ENCODE assay signal across 7 cellular contexts in genomic region chr9:84667571-84668203, GRCh38. TPM values are rescaled to one million over a fixed set of nuclear protein-coding genes. Genes with fewer than 3 reads are reported as not detected.
A peak's percentile ranks its signal among the peaks of the same experiment; 100 is the strongest.
DNase-seq lines count a peak whose midpoint lies in the region; ATAC-seq and TF ChIP-seq lines count a peak whose summit lies in the region.

No MANE protein-coding gene starts in this region.

- H4K20me1 ChIP-seq in OCI-LY7 (ENCODE audit: insufficient read depth, low read length), result no peaks in the 10 kb centered on the region

- H3K9me3 ChIP-seq in OCI-LY7 (ENCODE audit: low read length) (no peaks in the 10 kb centered on the region), neuron (ENCODE audit: low read length) (peaks cover 4% of the 10 kb centered on the region)

- no peaks in the 10 kb centered on the region for H3K27me3 ChIP-seq in neuron (ENCODE audit: insufficient read depth, low read length)

- no peaks in the 10 kb centered on the region for H3K36me3 ChIP-seq in OCI-LY7 (ENCODE audit: insufficient read depth, low read length)
- H3K36me3 ChIP-seq in neuron (ENCODE audit: insufficient read depth, low read length), result no peaks in the 10 kb centered on the region

- DNase-seq in GM12864 (ENCODE audit: low read depth), result no peak
- DNase-seq in OCI-LY7 (ENCODE audit: low spot score), result no peak
- peak; percentile 19 for DNase-seq in fibroblast of mammary gland (ENCODE audit: low read depth)
- no peak for DNase-seq in midbrain (lab: John Stamatoyannopoulos, UW)
- no peak for DNase-seq in activated CD4-positive, CD25-positive, alpha-beta regulatory T cell treated with anti-CD3 and anti-CD28 coated beads, Interleukin-2, amount 50 U/mL, for 72 hours

- POLR2A ChIA-PET in OCI-LY7 (lab: Charles Lee), result no interaction called here

- intact Hi-C loops in OCI-LY7 (cut with micrococcal nuclease; ENCODE audit: unreplicated experiment), result no loop called here

- no peaks in the 10 kb centered on the region for H3K79me2 ChIP-seq in OCI-LY7 (ENCODE audit: insufficient read depth, low read depth, low read length)

- TF ChIP-seq CTCF in GM12864 (IDR thresholded peaks at IDR 0.05; ENCODE audit: low read depth, low read length, missing control alignments) (peak; percentile 62), OCI-LY7 (conservative IDR thresholded peaks at IDR 0.05; ENCODE audit: low read length) (peak; percentile 48), fibroblast of mammary gland (conservative IDR thresholded peaks at IDR 0.05; ENCODE audit: control insufficient read depth, insufficient read depth, low read depth, low read length) (peak; percentile 53)

- CTCF ChIA-PET in OCI-LY7 (lab: Charles Lee; ENCODE audit: unreplicated experiment), result no interaction called here

- no TSS peak for BruUV-seq in OCI-LY7 (replicated peaks; lab: Mats Ljungman, UMichigan)

- ATAC-seq in GM21619 (IDR thresholded peaks at IDR 0.05; ENCODE audit: unreplicated experiment), result peak; percentile 30

- H3K9me2 ChIP-seq in OCI-LY7 (ENCODE audit: insufficient read depth, low read length), result no peaks in the 10 kb centered on the region

- H3K4me3 ChIP-seq in GM12864 (ENCODE audit: low read depth, low read length) (peak overlapping the region; percentile 4), OCI-LY7 (ENCODE audit: low read depth, low read length, poor library complexity, severe bottlenecking) (no peak overlapping the region), fibroblast of mammary gland (ENCODE audit: control insufficient read depth, low read depth, low read length) (no peak overlapping the region), neuron (ENCODE audit: low read length) (peak overlapping the region; percentile 90)

- H3K4me1 ChIP-seq in OCI-LY7 (ENCODE audit: insufficient read depth, low read length, poor library complexity, severe bottlenecking), result no peaks in the 10 kb centered on the region
- H3K4me1 ChIP-seq in neuron (ENCODE audit: insufficient read depth, low read length), result peaks cover 24% of the 10 kb centered on the region

- H2AFZ ChIP-seq in OCI-LY7 (ENCODE audit: low read length) (no peak overlapping the region), neuron (ENCODE audit: low read depth, low read length) (peak overlapping the region; percentile 93)

- H3K4me2 ChIP-seq in OCI-LY7 (ENCODE audit: low read length), result no peak overlapping the region

- H3K27ac ChIP-seq in OCI-LY7 (ENCODE audit: low read depth, low read length, poor library complexity, severe bottlenecking), result no peak overlapping the region

RNA-seq across cellular contexts. Expression of gene NTRK2, which starts 1.8 kb away (rescaled TPM):
- 0.06 TPM in 1 of 2 replicates, not detected in the other for total RNA-seq in OCI-LY7 (2014; rRNA removed; shearing (Covaris generic))
- not detected in 2 replicates for total RNA-seq in OCI-LY7 (2022)

Comparison
In these comparisons a context has a peak if more than half of its experiments do, and no peak if none do; other contexts are left out.
1. H3K4me3 ChIP-seq: peak in GM12864 (single experiment) and neuron (single experiment); none in OCI-LY7 (single experiment) and fibroblast of mammary gland (single experiment).
2. Peak in every context shown above with its lines, with median percentiles within 50 percentile points of each other: CTCF ChIP-seq.